In genomic region chr5:157185129-157185528, GRCh38 we compare ENCODE assay signal across 13 cellular contexts. TPM values are rescaled to one million over a fixed set of nuclear protein-coding genes. Genes with fewer than 3 reads are reported as not detected.
A peak's percentile ranks its signal among the peaks of the same experiment; 100 is the strongest.
DNase-seq lines count a peak whose midpoint lies in the region; ATAC-seq and TF ChIP-seq lines count a peak whose summit lies in the region.
"Not testable (repeated sequence)": the region's sequence is repeated elsewhere in the genome, so short reads cannot be mapped to it uniquely, and the experiment has no call there.
"Had no signal": no experiment of that assay in that cellular context is flagged by ENCODE, and none has a peak within 500 bp of the region (broad histone marks: within the 10 kb centered on the region; RNA-seq: fewer than 3 reads in every experiment).

No MANE protein-coding gene starts in this region.

- H3K27me3 Mint-ChIP-seq in activated CD4-positive, alpha-beta T cell treated with anti-CD3 and anti-CD28 coated beads, Interleukin-2, amount 10 ng/mL, durations not matched to agents 24 days and 14 days; activated CD8-positive, alpha-beta memory T cell treated with anti-CD3 and anti-CD28 coated beads, Interleukin-2, amount 10 ng/mL, durations not matched to agents 7 days and 5 days; activated naive CD8-positive, alpha-beta T cell treated with anti-CD3 and anti-CD28 coated beads, Interleukin-2, amount 10 ng/mL, durations not matched to agents 7 days and 5 days; naive thymus-derived CD4-positive, alpha-beta T cell; stimulated activated naive CD8-positive, alpha-beta T cell treated with anti-CD3 and anti-CD28 coated beads, Interleukin-15, amount 100 ng/mL, for 72 hours: not testable (repeated sequence)

- H3K36me3 Mint-ChIP-seq in activated CD4-positive, alpha-beta T cell treated with anti-CD3 and anti-CD28 coated beads, Interleukin-2, amount 10 ng/mL, durations not matched to agents 24 days and 14 days (ENCODE audit: low read depth) = peaks cover 84% of the 10 kb centered on the region
- H3K36me3 Mint-ChIP-seq in activated CD8-positive, alpha-beta memory T cell treated with anti-CD3 and anti-CD28 coated beads, Interleukin-2, amount 10 ng/mL, durations not matched to agents 7 days and 5 days = peaks cover 75% of the 10 kb centered on the region
- H3K36me3 Mint-ChIP-seq in activated naive CD8-positive, alpha-beta T cell treated with anti-CD3 and anti-CD28 coated beads, Interleukin-2, amount 10 ng/mL, durations not matched to agents 7 days and 5 days = peaks cover 76% of the 10 kb centered on the region
- H3K36me3 Mint-ChIP-seq in naive thymus-derived CD4-positive, alpha-beta T cell = peaks cover 41 to 74% (median 68%) of the 10 kb centered on the region in 5 donors

- H3K4me1 ChIP-seq in Loucy (ENCODE audit: insufficient read depth, low read length, poor library complexity, severe bottlenecking) = peaks cover 45% of the 10 kb centered on the region
- H3K4me1 ChIP-seq in naive thymus-derived CD4-positive, alpha-beta T cell (ENCODE audit: control insufficient read depth in 2 of 2, insufficient read depth in 2 of 2, low read length in 2 of 2) = peaks cover 47 to 50% of the 10 kb centered on the region in 2 donors

- H3K9me3 ChIP-seq in Loucy (ENCODE audit: insufficient read depth, low read depth, low read length); naive thymus-derived CD4-positive, alpha-beta T cell (ENCODE audit: control insufficient read depth in 2 of 3, low read length in 3 of 3): not testable (repeated sequence)

- POLR2A ChIA-PET in activated naive CD8-positive, alpha-beta T cell treated with anti-CD3 and anti-CD28 coated beads, Interleukin-2, amount 10 ng/mL, durations not matched to agents 7 days and 5 days (lab: Charles Lee) = interaction anchor here (0.6 to 15.5 kb wide), 11 partner anchors 7 to 429 kb away, joined by 3 to 194 read pairs (median 16); partner anchors contain the start of gene MED7
- POLR2A ChIA-PET in naive thymus-derived CD4-positive, alpha-beta T cell (lab: Charles Lee) = interaction anchor here (0.6 to 20.7 kb wide), 10 partner anchors 8 to 66 kb away, joined by 3 to 345 read pairs (median 15); partner anchors contain the start of gene MED7

- H3K9ac ChIP-seq in Loucy (ENCODE audit: low read depth, low read length, poor library complexity, severe bottlenecking) = peak overlapping the region; percentile 90

- peak overlapping the region; percentile 81 for H3K27ac ChIP-seq in naive thymus-derived CD4-positive, alpha-beta T cell (ENCODE audit: low read depth, low read length)

- peak overlapping the region; percentile 96 for H3K4me2 ChIP-seq in Loucy (ENCODE audit: low read depth, low read length, poor library complexity, severe bottlenecking)

- DNase-seq in activated CD4-positive, alpha-beta T cell treated with anti-CD3 and anti-CD28 coated beads, Interleukin-2, amount 10 ng/mL, durations not matched to agents 24 days and 14 days; activated naive CD8-positive, alpha-beta T cell treated with anti-CD3 and anti-CD28 coated beads, Interleukin-2, amount 10 ng/mL, durations not matched to agents 7 days and 5 days; naive thymus-derived CD4-positive, alpha-beta T cell: not testable (repeated sequence)
- peak; percentile 42 for DNase-seq in activated CD8-positive, alpha-beta memory T cell treated with anti-CD3 and anti-CD28 coated beads, Interleukin-2, amount 10 ng/mL, durations not matched to agents 7 days and 5 days
- peak; percentile 64 for DNase-seq in activated effector memory CD4-positive, alpha-beta T cell treated with anti-CD3 and anti-CD28 coated beads, Interleukin-2, amount 50 U/mL, for 16 hours
- DNase-seq in stimulated activated naive CD8-positive, alpha-beta T cell treated with anti-CD3 and anti-CD28 coated beads, Interleukin-15, amount 100 ng/mL, for 72 hours = peak in 1 of 2 donors; percentile 35

- not testable (repeated sequence) for H3K27me3 ChIP-seq in Loucy (ENCODE audit: insufficient read depth, low read length, poor library complexity, severe bottlenecking); naive thymus-derived CD4-positive, alpha-beta T cell (ENCODE audit: control insufficient read depth in 2 of 2, insufficient read depth in 2 of 2, low read length in 2 of 2)

- H4K20me1 ChIP-seq in Loucy (ENCODE audit: insufficient read depth, low read length, poor library complexity, severe bottlenecking) = peaks cover 50% of the 10 kb centered on the region

- H3K79me2 ChIP-seq in Loucy (ENCODE audit: insufficient read depth, low read length) = peaks cover 94% of the 10 kb centered on the region

- H3K4me3 Mint-ChIP-seq in activated CD4-positive, alpha-beta T cell treated with anti-CD3 and anti-CD28 coated beads, Interleukin-2, amount 10 ng/mL, durations not matched to agents 24 days and 14 days = peak overlapping the region; percentile 83
- peak overlapping the region; percentile 96 for H3K4me3 Mint-ChIP-seq in activated CD8-positive, alpha-beta memory T cell treated with anti-CD3 and anti-CD28 coated beads, Interleukin-2, amount 10 ng/mL, durations not matched to agents 7 days and 5 days
- H3K4me3 Mint-ChIP-seq in activated naive CD8-positive, alpha-beta T cell treated with anti-CD3 and anti-CD28 coated beads, Interleukin-2, amount 10 ng/mL, durations not matched to agents 7 days and 5 days = peak overlapping the region; percentile 85
- peak overlapping the region; percentile 89 to 100 (median 98) for H3K4me3 Mint-ChIP-seq in naive thymus-derived CD4-positive, alpha-beta T cell
- H3K4me3 Mint-ChIP-seq in stimulated activated naive CD8-positive, alpha-beta T cell treated with anti-CD3 and anti-CD28 coated beads, Interleukin-15, amount 100 ng/mL, for 72 hours = peak overlapping the region; percentile 73 to 87

- not testable (repeated sequence) for H3K9me3 Mint-ChIP-seq in activated CD4-positive, alpha-beta T cell treated with anti-CD3 and anti-CD28 coated beads, Interleukin-2, amount 10 ng/mL, durations not matched to agents 24 days and 14 days; activated CD8-positive, alpha-beta memory T cell treated with anti-CD3 and anti-CD28 coated beads, Interleukin-2, amount 10 ng/mL, durations not matched to agents 7 days and 5 days (ENCODE audit: low read depth); activated naive CD8-positive, alpha-beta T cell treated with anti-CD3 and anti-CD28 coated beads, Interleukin-2, amount 10 ng/mL, durations not matched to agents 7 days and 5 days; naive thymus-derived CD4-positive, alpha-beta T cell; stimulated activated naive CD8-positive, alpha-beta T cell treated with anti-CD3 and anti-CD28 coated beads, Interleukin-15, amount 100 ng/mL, for 72 hours

- H2AFZ ChIP-seq in Loucy (ENCODE audit: low read length) = not testable (repeated sequence)

- not testable (repeated sequence) for H3F3A ChIP-seq in Loucy (ENCODE audit: low read depth)

- CTCF ChIA-PET in activated CD8-positive, alpha-beta memory T cell treated with anti-CD3 and anti-CD28 coated beads, Interleukin-2, amount 10 ng/mL, durations not matched to agents 7 days and 5 days (lab: Charles Lee) = interaction anchor here (0.8 to 3.1 kb wide), 5 partner anchors 29 to 37 kb away, joined by 3 to 16 read pairs (median 7); no protein-coding TSS in a partner anchor
- CTCF ChIA-PET in naive thymus-derived CD4-positive, alpha-beta T cell (lab: Charles Lee) = interaction anchor here (0.6 to 3.3 kb wide), 3 partner anchors 13 to 87 kb away, joined by 3 to 9 read pairs (median 3); no protein-coding TSS in a partner anchor

- TF ChIP-seq CTCF in Loucy (conservative IDR thresholded peaks at IDR 0.05; ENCODE audit: low read length) = not testable (repeated sequence)

- peaks cover 43% of the 10 kb centered on the region for H3K4me1 Mint-ChIP-seq in activated CD4-positive, alpha-beta T cell treated with anti-CD3 and anti-CD28 coated beads, Interleukin-2, amount 10 ng/mL, durations not matched to agents 24 days and 14 days
- peaks cover 52% of the 10 kb centered on the region for H3K4me1 Mint-ChIP-seq in activated CD8-positive, alpha-beta memory T cell treated with anti-CD3 and anti-CD28 coated beads, Interleukin-2, amount 10 ng/mL, durations not matched to agents 7 days and 5 days
- H3K4me1 Mint-ChIP-seq in activated naive CD8-positive, alpha-beta T cell treated with anti-CD3 and anti-CD28 coated beads, Interleukin-2, amount 10 ng/mL, durations not matched to agents 7 days and 5 days = peaks cover 42% of the 10 kb centered on the region
- H3K4me1 Mint-ChIP-seq in naive thymus-derived CD4-positive, alpha-beta T cell = peaks cover 41 to 61% (median 55%) of the 10 kb centered on the region in 7 donors
- peaks cover 44% of the 10 kb centered on the region for H3K4me1 Mint-ChIP-seq in stimulated activated naive CD8-positive, alpha-beta T cell treated with anti-CD3 and anti-CD28 coated beads, Interleukin-15, amount 100 ng/mL, for 72 hours

- not testable (repeated sequence) for H3K36me3 ChIP-seq in Loucy (ENCODE audit: insufficient read depth, low read length)
- peaks cover 6 to 39% (median 15%) of the 10 kb centered on the region in 3 experiments for H3K36me3 ChIP-seq in naive thymus-derived CD4-positive, alpha-beta T cell (ENCODE audit: control insufficient read depth in 2 of 3, insufficient read depth in 3 of 3, low read length in 3 of 3)

- H3K9me2 ChIP-seq in Loucy (replicated peaks; ENCODE audit: low read depth, low read length) = not testable (repeated sequence)

- ATAC-seq in activated CD8-positive, alpha-beta memory T cell treated with anti-CD3 and anti-CD28 coated beads, Interleukin-2, amount 10 ng/mL, durations not matched to agents 7 days and 5 days; activated naive CD8-positive, alpha-beta T cell treated with anti-CD3 and anti-CD28 coated beads, Interleukin-2, amount 10 ng/mL, durations not matched to agents 7 days and 5 days (ENCODE audit: low read depth); naive thymus-derived CD4-positive, alpha-beta T cell; stimulated activated naive CD8-positive, alpha-beta T cell treated with anti-CD3 and anti-CD28 coated beads, Interleukin-15, amount 100 ng/mL, for 72 hours: not testable (repeated sequence)

- H3K27ac Mint-ChIP-seq in activated CD4-positive, alpha-beta T cell treated with anti-CD3 and anti-CD28 coated beads, Interleukin-2, amount 10 ng/mL, durations not matched to agents 24 days and 14 days = peak overlapping the region; percentile 89
- H3K27ac Mint-ChIP-seq in activated CD8-positive, alpha-beta memory T cell treated with anti-CD3 and anti-CD28 coated beads, Interleukin-2, amount 10 ng/mL, durations not matched to agents 7 days and 5 days = peak overlapping the region; percentile 86
- peak overlapping the region; percentile 84 for H3K27ac Mint-ChIP-seq in activated naive CD8-positive, alpha-beta T cell treated with anti-CD3 and anti-CD28 coated beads, Interleukin-2, amount 10 ng/mL, durations not matched to agents 7 days and 5 days
- peak overlapping the region in 7 of 9 donors; percentile 48 to 98 (median 91) for H3K27ac Mint-ChIP-seq in naive thymus-derived CD4-positive, alpha-beta T cell
- H3K27ac Mint-ChIP-seq in stimulated activated naive CD8-positive, alpha-beta T cell treated with anti-CD3 and anti-CD28 coated beads, Interleukin-15, amount 100 ng/mL, for 72 hours = peak overlapping the region; percentile 74 to 94

- intact Hi-C loops in activated CD4-positive, alpha-beta T cell treated with anti-CD3 and anti-CD28 coated beads, Interleukin-2, amount 10 ng/mL, durations not matched to agents 24 days and 14 days (cut with micrococcal nuclease) = loop anchor here (10.0 kb wide), 1 partner anchor 80 kb away; the partner anchor contains the start of gene HAVCR2
- intact Hi-C loops in naive thymus-derived CD4-positive, alpha-beta T cell (cut with micrococcal nuclease) = loop anchor here in 1 of 2 donors (10.0 kb wide), 3 partner anchors 80 to 420 kb away; partner anchors contain the start of gene HAVCR2

- H3K4me3 ChIP-seq in Loucy (ENCODE audit: low read length, poor library complexity, severe bottlenecking) = peak overlapping the region; percentile 78
- peak overlapping the region; percentile 68 for H3K4me3 ChIP-seq in naive thymus-derived CD4-positive, alpha-beta T cell (ENCODE audit: low read length)

RNA-seq across cellular contexts. Expression of gene ITK, which starts 4.5 kb away (rescaled TPM):
- total RNA-seq in activated CD4-positive, alpha-beta T cell treated with anti-CD3 and anti-CD28 coated beads, Interleukin-2, amount 10 ng/mL, durations not matched to agents 24 days and 14 days = 230 and 237 TPM in 2 replicates
- total RNA-seq in activated CD8-positive, alpha-beta memory T cell treated with anti-CD3 and anti-CD28 coated beads, Interleukin-2, amount 10 ng/mL, durations not matched to agents 7 days and 5 days = 100 to 1,000 TPM; 209 to 215 TPM
- total RNA-seq in activated naive CD8-positive, alpha-beta T cell treated with anti-CD3 and anti-CD28 coated beads, Interleukin-2, amount 10 ng/mL, durations not matched to agents 7 days and 5 days = 100 to 1,000 TPM; 313 to 324 TPM
- 100 to 1,000 TPM; 278 to 481 (median 324) TPM for total RNA-seq in naive thymus-derived CD4-positive, alpha-beta T cell
- polyA plus RNA-seq in naive thymus-derived CD4-positive, alpha-beta T cell = 100 to 1,000 TPM; 183 to 245 TPM
- total RNA-seq: HFFc6 had no signal
- polyA plus RNA-seq: BJ, GM23248 had no signal

RNA-seq across cellular contexts. Expression of gene GARIN3, which starts 19.1 kb away (rescaled TPM):
- total RNA-seq in activated CD4-positive, alpha-beta T cell treated with anti-CD3 and anti-CD28 coated beads, Interleukin-2, amount 10 ng/mL, durations not matched to agents 24 days and 14 days = 0.19 and 0.36 TPM in 2 replicates
- under 1 TPM in 1 of 2 experiments, not detected in 1; 0.09 TPM for total RNA-seq in activated CD8-positive, alpha-beta memory T cell treated with anti-CD3 and anti-CD28 coated beads, Interleukin-2, amount 10 ng/mL, durations not matched to agents 7 days and 5 days
- not detected for total RNA-seq in activated naive CD8-positive, alpha-beta T cell treated with anti-CD3 and anti-CD28 coated beads, Interleukin-2, amount 10 ng/mL, durations not matched to agents 7 days and 5 days
- total RNA-seq in naive thymus-derived CD4-positive, alpha-beta T cell = not detected
- under 1 TPM in 1 of 2 donors, not detected in 1; 0.07 TPM for polyA plus RNA-seq in naive thymus-derived CD4-positive, alpha-beta T cell
- total RNA-seq: GM23248, H9, HFFc6, M059J had no signal
- polyA plus RNA-seq: BJ, GM23248, IgD-negative memory B cell had no signal

RNA-seq across cellular contexts. Expression of gene MED7, which starts 42.5 kb away (rescaled TPM):
- total RNA-seq in activated CD4-positive, alpha-beta T cell treated with anti-CD3 and anti-CD28 coated beads, Interleukin-2, amount 10 ng/mL, durations not matched to agents 24 days and 14 days = 13.2 and 14.6 TPM in 2 replicates
- total RNA-seq in activated CD8-positive, alpha-beta memory T cell treated with anti-CD3 and anti-CD28 coated beads, Interleukin-2, amount 10 ng/mL, durations not matched to agents 7 days and 5 days = 10 to 100 TPM; 15.8 to 17.0 TPM
- total RNA-seq in activated naive CD8-positive, alpha-beta T cell treated with anti-CD3 and anti-CD28 coated beads, Interleukin-2, amount 10 ng/mL, durations not matched to agents 7 days and 5 days = 10 to 100 TPM; 15.3 to 15.5 TPM
- 10 to 100 TPM in 3 of 5 experiments, 1 to 10 TPM in 2; 5.8 to 18.5 (median 14.2) TPM for total RNA-seq in naive thymus-derived CD4-positive, alpha-beta T cell
- polyA plus RNA-seq in naive thymus-derived CD4-positive, alpha-beta T cell = 10 to 100 TPM; 13.5 to 20.5 TPM
